Comparison of ENCODE assay signal across 1 cellular context in the genomic region with DNA sequence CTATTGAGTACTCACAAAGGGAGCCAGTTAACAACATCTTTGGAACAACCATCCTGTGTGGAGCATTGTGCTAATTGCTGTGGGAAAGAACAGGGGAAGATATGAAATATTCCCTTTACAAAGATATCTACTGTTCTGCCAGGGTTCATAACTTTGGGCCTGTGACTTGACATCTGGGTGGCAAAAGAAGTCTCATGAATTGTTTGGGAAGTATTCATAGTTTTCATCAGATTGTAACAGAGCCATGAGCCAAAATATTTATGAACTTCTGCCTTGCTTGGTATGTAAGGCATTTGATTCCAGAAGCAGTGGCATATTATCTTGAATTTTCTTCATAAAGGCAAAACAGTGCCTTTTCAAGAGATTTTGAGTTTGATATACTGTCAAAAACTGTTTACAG.
TF ChIP-seq lines count a peak whose summit lies in the region.

No MANE protein-coding gene starts in this region.

TF ChIP-seq in IMR-90, 13 proteins besides CTCF, POLR2A, EP300 and RAD21 (continued from another document):
- TF ChIP-seq, protein P1, sequence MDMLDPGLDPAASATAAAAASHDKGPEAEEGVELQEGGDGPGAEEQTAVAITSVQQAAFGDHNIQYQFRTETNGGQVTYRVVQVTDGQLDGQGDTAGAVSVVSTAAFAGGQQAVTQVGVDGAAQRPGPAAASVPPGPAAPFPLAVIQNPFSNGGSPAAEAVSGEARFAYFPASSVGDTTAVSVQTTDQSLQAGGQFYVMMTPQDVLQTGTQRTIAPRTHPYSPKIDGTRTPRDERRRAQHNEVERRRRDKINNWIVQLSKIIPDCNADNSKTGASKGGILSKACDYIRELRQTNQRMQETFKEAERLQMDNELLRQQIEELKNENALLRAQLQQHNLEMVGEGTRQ (IDR thresholded peaks at IDR 0.05; ENCODE audit: low read depth, low read length): no peak
